9 cellular contexts compared by ENCODE assay signal in genomic region chr6:31737315-31738047, GRCh38. TPM values are rescaled to one million over a fixed set of nuclear protein-coding genes. Genes with fewer than 3 reads are reported as not detected.
DNase-seq lines count a peak whose midpoint lies in the region; ATAC-seq and TF ChIP-seq lines count a peak whose summit lies in the region.
"Had no signal": no experiment of that assay in that cellular context is flagged by ENCODE, and none has a peak within 500 bp of the region (broad histone marks: within the 10 kb centered on the region; RNA-seq: fewer than 3 reads in every experiment).

No MANE protein-coding gene starts in this region.

- intact Hi-C loops in CD4-positive, alpha-beta T cell (cut with DNase I, micrococcal nuclease) = loop anchor here (1.0 to 5.0 kb wide), 6 partner anchors 8 to 80 kb away; partner anchors contain the start of genes ABHD16A (in 2 of the 2), VARS1 (in 2 of the 2), DDAH2 (in 1 of the 2) and HSPA1A (in 1 of the 2)

- CTCF ChIA-PET in CD4-positive, alpha-beta T cell (lab: Charles Lee) = interaction anchor here (0.6 to 4.9 kb wide), 14 partner anchors 10 to 538 kb away, joined by 3 to 41 read pairs (median 6); partner anchors contain the start of genes DDAH2, LSM2, LY6G5C and VARS1

- H3K4me3 Mint-ChIP-seq in CD4-positive, alpha-beta T cell = peak overlapping the region; percentile 90
- peak overlapping the region; percentile 98 for H3K4me3 Mint-ChIP-seq in glutamatergic neuron (ENCODE audit: unreplicated experiment)
- peak overlapping the region; percentile 94 to 98 for H3K4me3 Mint-ChIP-seq in stimulated activated naive B cell treated with anti-CD40 and anti-IgM and Interleukin-4, amounts not matched to agents 10 μg/mL and 1 μg/mL and 100 μg/mL, for 72 hours

- H3K27ac ChIP-seq in CD4-positive, alpha-beta T cell (ENCODE audit: low read depth, low read length) = peak overlapping the region; percentile 62

- peak overlapping the region; percentile 85 for H3K27ac Mint-ChIP-seq in CD4-positive, alpha-beta T cell
- H3K27ac Mint-ChIP-seq in glutamatergic neuron (ENCODE audit: unreplicated experiment) = peak overlapping the region; percentile 12
- peak overlapping the region; percentile 93 for H3K27ac Mint-ChIP-seq in stimulated activated naive B cell treated with anti-CD40 and anti-IgM and Interleukin-4, amounts not matched to agents 10 μg/mL and 1 μg/mL and 100 μg/mL, for 72 hours

- POLR2A ChIA-PET in CD4-positive, alpha-beta T cell (lab: Charles Lee) = interaction anchor here (0.7 to 2.8 kb wide), 21 partner anchors 8 to 234 kb away, joined by 3 to 21 read pairs (median 5); partner anchors contain the start of genes ABHD16A, BAG6, DDAH2 and DXO

- ATAC-seq in CD4-positive, alpha-beta T cell (ENCODE audit: poor library complexity) = no peak
- ATAC-seq in stimulated activated naive B cell treated with anti-CD40 and anti-IgM and Interleukin-4, amounts not matched to agents 10 μg/mL and 1 μg/mL and 100 μg/mL, for 72 hours (replicated peaks) = no peak

- H3K4me1 Mint-ChIP-seq in CD4-positive, alpha-beta T cell (ENCODE audit: low read depth) = peaks cover 80% of the 10 kb centered on the region
- H3K4me1 Mint-ChIP-seq in glutamatergic neuron (ENCODE audit: low read depth, unreplicated experiment) = peaks cover 15% of the 10 kb centered on the region
- peaks cover 42 to 67% of the 10 kb centered on the region in 2 donors for H3K4me1 Mint-ChIP-seq in stimulated activated naive B cell treated with anti-CD40 and anti-IgM and Interleukin-4, amounts not matched to agents 10 μg/mL and 1 μg/mL and 100 μg/mL, for 72 hours

- H3K27me3 Mint-ChIP-seq in CD4-positive, alpha-beta T cell = no peaks in the 10 kb centered on the region
- H3K27me3 Mint-ChIP-seq in glutamatergic neuron (ENCODE audit: unreplicated experiment) = peaks cover 15% of the 10 kb centered on the region
- H3K27me3 Mint-ChIP-seq in stimulated activated naive B cell treated with anti-CD40 and anti-IgM and Interleukin-4, amounts not matched to agents 10 μg/mL and 1 μg/mL and 100 μg/mL, for 72 hours = no peaks in the 10 kb centered on the region

- H3K27me3 ChIP-seq in CD4-positive, alpha-beta T cell (ENCODE audit: control insufficient read depth, insufficient read depth, low read length) = no peaks in the 10 kb centered on the region

- no peaks in the 10 kb centered on the region for H3K9me3 ChIP-seq in CD4-positive, alpha-beta T cell (ENCODE audit: control insufficient read depth, low read length)

- TF ChIP-seq CTCF in CD4-positive, alpha-beta T cell (IDR thresholded peaks at IDR 0.05) = no peak
- TF ChIP-seq CTCF in glutamatergic neuron (IDR thresholded peaks at IDR 0.05; ENCODE audit: partially characterized antibody, unreplicated experiment) = no peak

- no peak for DNase-seq in CD4-positive, alpha-beta T cell
- DNase-seq in KG1 (lab: John Stamatoyannopoulos, UW) = peak; percentile 84
- DNase-seq in UCSD-AML1 (lab: John Stamatoyannopoulos, UW; ENCODE audit: unreplicated experiment) = peak; percentile 78
- no peak for DNase-seq in glutamatergic neuron
- no peak for DNase-seq in stimulated activated naive B cell treated with anti-CD40 and anti-IgM and Interleukin-4, amounts not matched to agents 10 μg/mL and 1 μg/mL and 100 μg/mL, for 72 hours
- DNase-seq in NCI-H446 treated with DMSO at 0.1 percent for 48 hours (lab: John Stamatoyannopoulos, UW) = no peak
- no peak for DNase-seq in epidermal melanocyte (ENCODE audit: insufficient read length, low spot score)
- DNase-seq in hepatic stellate cell (ENCODE audit: low spot score) = no peak

- H3K36me3 Mint-ChIP-seq in CD4-positive, alpha-beta T cell (ENCODE audit: low read depth) = peaks cover 44% of the 10 kb centered on the region
- no peaks in the 10 kb centered on the region for H3K36me3 Mint-ChIP-seq in glutamatergic neuron (ENCODE audit: unreplicated experiment)
- H3K36me3 Mint-ChIP-seq in stimulated activated naive B cell treated with anti-CD40 and anti-IgM and Interleukin-4, amounts not matched to agents 10 μg/mL and 1 μg/mL and 100 μg/mL, for 72 hours = peaks cover 30 to 39% of the 10 kb centered on the region in 2 donors

- no peaks in the 10 kb centered on the region for H3K9me3 Mint-ChIP-seq in CD4-positive, alpha-beta T cell
- H3K9me3 Mint-ChIP-seq in glutamatergic neuron (ENCODE audit: unreplicated experiment) = peaks cover 23% of the 10 kb centered on the region
- H3K9me3 Mint-ChIP-seq in stimulated activated naive B cell treated with anti-CD40 and anti-IgM and Interleukin-4, amounts not matched to agents 10 μg/mL and 1 μg/mL and 100 μg/mL, for 72 hours = no peaks in the 10 kb centered on the region

RNA-seq across cellular contexts. Expression of gene CLIC1, which starts 1.2 kb away (rescaled TPM):
- 10 to 100 TPM; 61.2 to 61.5 TPM for total RNA-seq in CD4-positive, alpha-beta T cell
- 310 TPM for total RNA-seq in glutamatergic neuron (ENCODE audit: unreplicated experiment)

RNA-seq across cellular contexts. Expression of gene MSH5, which starts 2.3 kb away (rescaled TPM):
- total RNA-seq in CD4-positive, alpha-beta T cell = 10 to 100 TPM; 13.6 to 13.7 TPM
- total RNA-seq in glutamatergic neuron (ENCODE audit: unreplicated experiment) = 25.7 TPM

RNA-seq across cellular contexts. Expression of gene DDAH2, which starts 8.4 kb away (rescaled TPM):
- 1 to 10 TPM; 3.0 to 3.3 TPM for total RNA-seq in CD4-positive, alpha-beta T cell
- 266 TPM for total RNA-seq in glutamatergic neuron (ENCODE audit: unreplicated experiment)

RNA-seq across cellular contexts. Expression of gene MPIG6B, which starts 14.3 kb away (rescaled TPM):
- total RNA-seq in CD4-positive, alpha-beta T cell = under 1 TPM; 0.11 to 0.17 TPM
- not detected for total RNA-seq in glutamatergic neuron (ENCODE audit: unreplicated experiment)
- total RNA-seq: pulmonary artery endothelial cell had no signal

RNA-seq across cellular contexts. Expression of gene LY6G6C, which starts 15.9 kb away (rescaled TPM):
- total RNA-seq in CD4-positive, alpha-beta T cell = not detected
- 1.8 TPM for total RNA-seq in glutamatergic neuron (ENCODE audit: unreplicated experiment)
- total RNA-seq: pulmonary artery endothelial cell had no signal

Comparison
In these comparisons a context has a peak if more than half of its experiments do, and no peak if none do; other contexts are left out.
1. DNase-seq: peak in KG1 (single experiment) and UCSD-AML1 (single experiment); none in CD4-positive, alpha-beta T cell (0 of 10), glutamatergic neuron (single experiment), stimulated activated naive B cell treated with anti-CD40 and anti-IgM and Interleukin-4, amounts not matched to agents 10 μg/mL and 1 μg/mL and 100 μg/mL, for 72 hours (single experiment), NCI-H446 treated with DMSO at 0.1 percent for 48 hours (single experiment), epidermal melanocyte (single experiment) and hepatic stellate cell (single experiment).
2. H3K27ac Mint-ChIP-seq: peak in every context shown above with its lines; median percentile 93 in stimulated activated naive B cell treated with anti-CD40 and anti-IgM and Interleukin-4, amounts not matched to agents 10 μg/mL and 1 μg/mL and 100 μg/mL, for 72 hours; 85 in CD4-positive, alpha-beta T cell; 12 in glutamatergic neuron.
3. RNA of gene DDAH2, which starts 8.4 kb away (total RNA-seq): 266 TPM in glutamatergic neuron (single experiment); 3.0 to 3.3 TPM in CD4-positive, alpha-beta T cell; every median in the first group is over 10 times any median in the second.
4. Peak in every context shown above with its lines, with median percentiles within 50 percentile points of each other: H3K4me3 Mint-ChIP-seq.